ENCODE assay signal across 3 cellular contexts in genomic region chr19:5435642-5436017, GRCh38.
A peak's percentile ranks its signal among the peaks of the same experiment; 100 is the strongest.
TF ChIP-seq lines count a peak whose summit lies in the region.

No MANE protein-coding gene starts in this region.

TF ChIP-seq in SK-N-SH, 30 proteins besides CTCF, POLR2A, EP300 and RAD21:
- no peak for TF ChIP-seq RCOR1 (IDR thresholded peaks at IDR 0.05; ENCODE audit: low read length)
- TF ChIP-seq SMC3 (IDR thresholded peaks at IDR 0.05; ENCODE audit: low read depth, low read length) = no peak
- no peak for TF ChIP-seq USF2 (IDR thresholded peaks at IDR 0.05; ENCODE audit: borderline replicate concordance, low read depth, low read length)
- TF ChIP-seq GABPA (IDR thresholded peaks at IDR 0.05; ENCODE audit: low read depth) = no peak
- TF ChIP-seq NFIC (IDR thresholded peaks at IDR 0.05; ENCODE audit: borderline replicate concordance) = no peak
- no peak for TF ChIP-seq FOSL2 (IDR thresholded peaks at IDR 0.05; ENCODE audit: borderline replicate concordance, low read depth)

TF ChIP-seq in SK-N-SH treated with all-trans-retinoic acid at 6 μM for 48 hours, 23 proteins besides CTCF, POLR2A, EP300 and RAD21:
- no peak for TF ChIP-seq PPARA (CRISPR knock-in tag; IDR thresholded peaks at IDR 0.05; ENCODE audit: borderline replicate concordance)
- TF ChIP-seq PATZ1 (CRISPR knock-in tag; IDR thresholded peaks at IDR 0.05; ENCODE audit: borderline replicate concordance) = no peak
- no peak for TF ChIP-seq ZFP3 (CRISPR knock-in tag; IDR thresholded peaks at IDR 0.05)
- TF ChIP-seq CREB5 (CRISPR knock-in tag; IDR thresholded peaks at IDR 0.05; ENCODE audit: low read depth) = no peak
- no peak for TF ChIP-seq GLIS3 (CRISPR knock-in tag; IDR thresholded peaks at IDR 0.05)
- TF ChIP-seq ZNF565 (CRISPR knock-in tag; conservative IDR thresholded peaks at IDR 0.05; ENCODE audit: low read depth) = no peak
- TF ChIP-seq RARB (CRISPR knock-in tag; IDR thresholded peaks at IDR 0.05) = no peak
- no peak for TF ChIP-seq ZC3H10 (CRISPR knock-in tag; IDR thresholded peaks at IDR 0.05)
- TF ChIP-seq CSDC2 (CRISPR knock-in tag; IDR thresholded peaks at IDR 0.05) = no peak
- TF ChIP-seq ESRRG (CRISPR knock-in tag; IDR thresholded peaks at IDR 0.05) = no peak
- TF ChIP-seq TOX (CRISPR knock-in tag; IDR thresholded peaks at IDR 0.05; ENCODE audit: borderline replicate concordance) = no peak
- TF ChIP-seq TSHZ2 (CRISPR knock-in tag; IDR thresholded peaks at IDR 0.05) = no peak
- TF ChIP-seq CSRNP3 (CRISPR knock-in tag; IDR thresholded peaks at IDR 0.05) = no peak
- TF ChIP-seq ZNF70 (CRISPR knock-in tag; IDR thresholded peaks at IDR 0.05) = no peak
- TF ChIP-seq ZNF8 (CRISPR knock-in tag; IDR thresholded peaks at IDR 0.05) = no peak
- no peak for TF ChIP-seq ZFP30 (CRISPR knock-in tag; IDR thresholded peaks at IDR 0.05)
- TF ChIP-seq ISL1 (CRISPR knock-in tag; IDR thresholded peaks at IDR 0.05) = no peak

TF ChIP-seq in K562, 482 proteins besides CTCF, POLR2A, EP300 and RAD21:
- TF ChIP-seq SMARCA5 (IDR thresholded peaks at IDR 0.05) (peak; percentile 91), KDM1A (IDR thresholded peaks at IDR 0.05) (peak; percentile 69 to 70), CREB1 (IDR thresholded peaks at IDR 0.05) (no peak), CREB1 (CRISPR knock-in tag; IDR thresholded peaks at IDR 0.05) (no peak), CBFA2T2 (conservative IDR thresholded peaks at IDR 0.05) (no peak), CUX1 (CRISPR knock-in tag; IDR thresholded peaks at IDR 0.05) (no peak), BCOR (IDR thresholded peaks at IDR 0.05) (peak; percentile 92), ZFP36 (IDR thresholded peaks at IDR 0.05; ENCODE audit: low read depth, low read length, partially characterized antibody) (peak; percentile 92), RBM25 (IDR thresholded peaks at IDR 0.05; ENCODE audit: low read depth, low read length, severe bottlenecking) (peak; percentile 71), POLR2H (tag; IDR thresholded peaks at IDR 0.05; ENCODE audit: low read depth) (no peak), ZNF696 (CRISPR knock-in tag; conservative IDR thresholded peaks at IDR 0.05) (no peak), HDAC2 (IDR thresholded peaks at IDR 0.05) (0 out of 2 replicates have a peak, but pooled peaks have one; percentile 12), ZNF551 (CRISPR knock-in tag; IDR thresholded peaks at IDR 0.05) (no peak)
